Comparison of ENCODE assay signal across 25 cellular contexts in the genomic region with DNA sequence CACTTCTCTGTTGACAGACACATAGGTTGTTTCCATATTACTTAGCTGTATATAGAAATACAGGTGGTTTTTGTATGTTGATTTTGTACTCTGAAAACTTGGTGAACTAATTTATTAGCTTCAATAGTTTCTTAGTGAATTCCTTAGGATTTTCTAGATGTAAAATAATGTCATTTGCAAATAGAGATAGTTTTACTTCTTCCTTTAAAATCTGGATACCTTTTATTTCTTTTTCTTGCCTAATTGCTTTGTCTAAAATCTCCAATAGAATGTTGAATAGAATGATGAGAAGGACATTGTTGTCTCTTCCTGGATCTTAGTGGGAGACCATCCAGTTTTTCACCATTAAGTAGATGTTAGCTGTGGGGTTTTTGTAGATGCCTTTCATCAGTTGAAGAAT.
"Had no signal": no experiment of that assay in that cellular context is flagged by ENCODE, and none has a peak within 500 bp of the region (broad histone marks: within the 10 kb centered on the region; RNA-seq: fewer than 3 reads in every experiment).

No MANE protein-coding gene starts in this region.

- H3K27ac Mint-ChIP-seq: activated CD8-positive, alpha-beta T cell treated with anti-CD3 and anti-CD28 coated beads for 36 hours; activated naive CD8-positive, alpha-beta T cell treated with anti-CD3 and anti-CD28 coated beads for 36 hours; activated T-helper 1 cell treated with anti-CD3 and anti-CD28 coated beads, Interleukin-12 subunit alpha, Interleukin-12 subunit beta, Interleukin-2, Interleukin-4 antibody, amounts not matched to agents 30 ng/mL and 10 ng/mL and 1 ng/mL, durations not matched to agents 14 hours and 24 hours and 36 hours; T-helper 1 cell treated with Interleukin-12 subunit alpha and Interleukin-12 subunit beta and Interleukin-4 antibody, amounts not matched to agents 30 μg/mL and 1 μg/mL, for 36 hours had no signal

- H3K4me2 ChIP-seq: KMS-11 had no signal

- H3K27me3 ChIP-seq: MG63, SJSA1 had no signal

- H3K4me3 ChIP-seq: MG63, SJSA1 had no signal

- H3K4me3 Mint-ChIP-seq: activated CD8-positive, alpha-beta T cell treated with anti-CD3 and anti-CD28 coated beads for 36 hours had no signal

- H3K27me3 Mint-ChIP-seq: activated naive CD8-positive, alpha-beta T cell treated with anti-CD3 and anti-CD28 coated beads for 36 hours had no signal

- ATAC-seq: activated CD4-positive, CD25-positive, alpha-beta regulatory T cell treated with anti-CD3 and anti-CD28 coated beads, Interleukin-2, amount 50 U/mL, for 24 hours; activated CD8-positive, alpha-beta T cell treated with anti-CD3 and anti-CD28 coated beads for 36 hours; Panc1; SK-N-SH treated with all-trans-retinoic acid at 6 μM for 48 hours had no signal

- H3K27ac ChIP-seq: KMS-11, SJSA1 had no signal

- H3K9ac ChIP-seq: KMS-11 had no signal

- H3K4me1 ChIP-seq: SJSA1 had no signal

- DNase-seq: activated CD4-positive, alpha-beta T cell treated with anti-CD3 and anti-CD28 coated beads for 4 hours; activated CD8-positive, alpha-beta memory T cell treated with anti-CD3 and anti-CD28 coated beads, Interleukin-2, amount 50 U/mL, for 4 hours; activated CD8-positive, alpha-beta T cell treated with anti-CD3 and anti-CD28 coated beads for 36 hours; activated effector memory CD4-positive, alpha-beta T cell treated with anti-CD3 and anti-CD28 coated beads, Interleukin-2, amount 50 U/mL, for 16 hours; activated naive CD4-positive, alpha-beta T cell treated with Interleukin-2 at 50 U/mL for 16 hours; activated naive CD8-positive, alpha-beta T cell treated with anti-CD3 and anti-CD28 coated beads for 36 hours; MG63; MV-4-11; NCI-H1092 treated with DMSO at 0.1 percent for 48 hours; NCI-H1436; NCI-H1694 treated with DMSO at 0.1 percent for 48 hours; NCI-H2029 treated with DMSO at 0.1 percent for 48 hours; NCI-H345; NCI-H510A; NCI-H526 treated with DMSO at 0.1 percent for 48 hours; NCI-H82; SHP77; SW 1271 had no signal
